Comparison of ENCODE assay signal across 1 cellular context in the genomic region with DNA sequence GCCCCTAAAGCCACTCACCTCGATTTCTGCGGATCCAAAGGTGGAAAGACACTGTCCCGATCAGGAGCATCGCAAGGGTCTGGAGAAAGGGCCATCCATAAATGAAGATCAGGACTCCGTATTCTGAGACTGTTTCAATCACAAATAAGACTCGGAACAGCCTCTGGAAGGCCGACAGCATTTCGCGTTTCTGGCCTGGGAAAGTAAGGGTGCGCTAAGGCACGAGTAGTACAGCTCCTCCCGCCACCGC.
TF ChIP-seq lines count a peak whose summit lies in the region.

No MANE protein-coding gene starts in this region.

TF ChIP-seq in GM23338, 12 proteins besides CTCF, POLR2A, EP300 and RAD21 (continued from another document):
- TF ChIP-seq, protein P1, sequence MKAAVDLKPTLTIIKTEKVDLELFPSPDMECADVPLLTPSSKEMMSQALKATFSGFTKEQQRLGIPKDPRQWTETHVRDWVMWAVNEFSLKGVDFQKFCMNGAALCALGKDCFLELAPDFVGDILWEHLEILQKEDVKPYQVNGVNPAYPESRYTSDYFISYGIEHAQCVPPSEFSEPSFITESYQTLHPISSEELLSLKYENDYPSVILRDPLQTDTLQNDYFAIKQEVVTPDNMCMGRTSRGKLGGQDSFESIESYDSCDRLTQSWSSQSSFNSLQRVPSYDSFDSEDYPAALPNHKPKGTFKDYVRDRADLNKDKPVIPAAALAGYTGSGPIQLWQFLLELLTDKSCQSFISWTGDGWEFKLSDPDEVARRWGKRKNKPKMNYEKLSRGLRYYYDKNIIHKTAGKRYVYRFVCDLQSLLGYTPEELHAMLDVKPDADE (IDR thresholded peaks at IDR 0.05): no peak
- no peak for TF ChIP-seq NANOG (IDR thresholded peaks at IDR 0.05; ENCODE audit: borderline replicate concordance)
- TF ChIP-seq, protein P2, sequence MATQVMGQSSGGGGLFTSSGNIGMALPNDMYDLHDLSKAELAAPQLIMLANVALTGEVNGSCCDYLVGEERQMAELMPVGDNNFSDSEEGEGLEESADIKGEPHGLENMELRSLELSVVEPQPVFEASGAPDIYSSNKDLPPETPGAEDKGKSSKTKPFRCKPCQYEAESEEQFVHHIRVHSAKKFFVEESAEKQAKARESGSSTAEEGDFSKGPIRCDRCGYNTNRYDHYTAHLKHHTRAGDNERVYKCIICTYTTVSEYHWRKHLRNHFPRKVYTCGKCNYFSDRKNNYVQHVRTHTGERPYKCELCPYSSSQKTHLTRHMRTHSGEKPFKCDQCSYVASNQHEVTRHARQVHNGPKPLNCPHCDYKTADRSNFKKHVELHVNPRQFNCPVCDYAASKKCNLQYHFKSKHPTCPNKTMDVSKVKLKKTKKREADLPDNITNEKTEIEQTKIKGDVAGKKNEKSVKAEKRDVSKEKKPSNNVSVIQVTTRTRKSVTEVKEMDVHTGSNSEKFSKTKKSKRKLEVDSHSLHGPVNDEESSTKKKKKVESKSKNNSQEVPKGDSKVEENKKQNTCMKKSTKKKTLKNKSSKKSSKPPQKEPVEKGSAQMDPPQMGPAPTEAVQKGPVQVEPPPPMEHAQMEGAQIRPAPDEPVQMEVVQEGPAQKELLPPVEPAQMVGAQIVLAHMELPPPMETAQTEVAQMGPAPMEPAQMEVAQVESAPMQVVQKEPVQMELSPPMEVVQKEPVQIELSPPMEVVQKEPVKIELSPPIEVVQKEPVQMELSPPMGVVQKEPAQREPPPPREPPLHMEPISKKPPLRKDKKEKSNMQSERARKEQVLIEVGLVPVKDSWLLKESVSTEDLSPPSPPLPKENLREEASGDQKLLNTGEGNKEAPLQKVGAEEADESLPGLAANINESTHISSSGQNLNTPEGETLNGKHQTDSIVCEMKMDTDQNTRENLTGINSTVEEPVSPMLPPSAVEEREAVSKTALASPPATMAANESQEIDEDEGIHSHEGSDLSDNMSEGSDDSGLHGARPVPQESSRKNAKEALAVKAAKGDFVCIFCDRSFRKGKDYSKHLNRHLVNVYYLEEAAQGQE (IDR thresholded peaks at IDR 0.05; ENCODE audit: unreplicated experiment): no peak
- no peak for TF ChIP-seq ZNF331 (CRISPR knock-in tag; IDR thresholded peaks at IDR 0.05; ENCODE audit: low read depth)
- no peak for TF ChIP-seq ZNF462 (CRISPR knock-in tag; IDR thresholded peaks at IDR 0.05)
- no peak for TF ChIP-seq ZNF114 (CRISPR knock-in tag; IDR thresholded peaks at IDR 0.05)
- no peak for TF ChIP-seq EZH2 (IDR thresholded peaks at IDR 0.05; ENCODE audit: low read depth, unreplicated experiment)
